In the genomic region with DNA sequence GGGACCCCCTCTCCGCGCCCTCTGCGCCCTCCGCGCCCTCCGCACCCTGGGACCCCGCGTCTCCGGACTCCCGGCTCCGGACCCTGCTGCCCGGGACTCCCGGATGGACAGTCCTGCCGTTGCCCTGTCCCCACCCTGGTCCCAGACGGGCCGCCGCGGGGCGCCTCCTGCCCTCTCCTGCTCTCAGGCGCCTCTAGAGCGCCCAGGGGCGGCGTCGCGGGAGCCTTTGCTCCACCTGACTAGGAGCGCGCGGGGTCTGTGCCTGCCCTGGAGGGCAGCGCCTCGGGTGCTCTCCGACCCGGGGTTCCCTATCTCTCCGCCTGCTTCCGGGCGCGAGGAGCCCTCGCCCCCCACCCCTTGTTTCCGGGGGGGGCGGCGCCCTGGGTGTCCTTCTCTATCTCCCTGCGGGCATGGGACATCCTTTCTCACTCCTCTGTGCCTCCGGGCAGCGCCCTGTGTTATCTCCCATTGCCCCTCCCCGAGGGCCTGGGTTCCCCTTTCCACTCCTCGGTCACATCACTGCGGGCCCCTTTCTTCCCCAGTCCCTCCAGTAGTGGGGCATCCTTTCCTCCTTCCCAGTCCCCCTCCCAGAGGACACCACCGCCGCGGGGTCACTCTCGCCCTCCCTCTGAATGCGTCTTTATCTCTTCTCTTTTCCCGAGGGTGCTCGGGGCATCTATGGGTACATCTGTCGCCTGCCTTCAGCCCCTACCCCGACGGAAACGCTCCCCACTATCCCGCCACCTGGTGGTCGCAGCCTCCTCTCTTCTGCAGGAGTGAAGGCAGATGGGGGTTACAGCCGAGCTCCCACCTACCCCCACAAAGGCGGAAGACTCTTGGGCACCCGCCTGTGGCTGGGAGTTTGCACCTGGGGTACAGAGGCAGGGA, we compare ENCODE assay signal across 8 cellular contexts. TPM values are rescaled to one million over a fixed set of nuclear protein-coding genes. Genes with fewer than 3 reads are reported as not detected.
A peak's percentile ranks its signal among the peaks of the same experiment; 100 is the strongest.
DNase-seq lines count a peak whose midpoint lies in the region; ATAC-seq and TF ChIP-seq lines count a peak whose summit lies in the region.

No MANE protein-coding gene starts in this region.

- H3K9ac ChIP-seq in mucosa of rectum (ENCODE audit: low read depth in 1 of 2, low read length in 2 of 2): peak overlapping the region in 1 of 2 donors; percentile 24

- TF ChIP-seq CTCF in GM12864 (IDR thresholded peaks at IDR 0.05; ENCODE audit: low read depth, low read length, missing control alignments) (peak; percentile 62), tibial nerve (IDR thresholded peaks at IDR 0.05) (no peak)

- peaks cover 7% of the 10 kb centered on the region for H3K36me3 Mint-ChIP-seq in central memory CD8-positive, alpha-beta T cell (ENCODE audit: insufficient read depth)

- H3K4me3 Mint-ChIP-seq in central memory CD8-positive, alpha-beta T cell: peak overlapping the region; percentile 95

- H3K27ac ChIP-seq in mucosa of rectum (ENCODE audit: low read depth in 2 of 2, low read length in 2 of 2) (peak overlapping the region in 1 of 2 donors; percentile 38), tibial nerve (peak overlapping the region in 1 of 4 donors; percentile 27)

- H3K9me3 ChIP-seq in mucosa of rectum (ENCODE audit: control insufficient read depth in 2 of 2, low read length in 2 of 2) (no peaks in the 10 kb centered on the region), tibial nerve (peaks cover 0 to 2% (median 0%) of the 10 kb centered on the region in 4 donors)

- peaks cover 3 to 10% of the 10 kb centered on the region in 2 donors for H3K4me1 ChIP-seq in mucosa of rectum (ENCODE audit: control insufficient read depth in 2 of 2, insufficient read depth in 2 of 2, low read length in 2 of 2)
- peaks cover 0 to 21% (median 2%) of the 10 kb centered on the region in 4 donors for H3K4me1 ChIP-seq in tibial nerve

- H3K27ac Mint-ChIP-seq in central memory CD8-positive, alpha-beta T cell (ENCODE audit: low read depth): peak overlapping the region; percentile 93

- no peaks in the 10 kb centered on the region for H3K36me3 ChIP-seq in mucosa of rectum (ENCODE audit: control insufficient read depth in 2 of 2, insufficient read depth in 2 of 2, low read length in 2 of 2)
- no peaks in the 10 kb centered on the region for H3K36me3 ChIP-seq in tibial nerve

- H3K27me3 ChIP-seq in mucosa of rectum (ENCODE audit: control insufficient read depth in 2 of 2, insufficient read depth in 2 of 2, low read length in 2 of 2) (peaks cover 2 to 11% of the 10 kb centered on the region in 2 donors), tibial nerve (peaks cover 0 to 20% of the 10 kb centered on the region in 2 donors)

- H3K27me3 Mint-ChIP-seq in central memory CD8-positive, alpha-beta T cell: no peaks in the 10 kb centered on the region

- no peak for TF ChIP-seq EP300 in tibial nerve (IDR thresholded peaks at IDR 0.05)

- peak; percentile 26 for ATAC-seq in HG02759 (IDR thresholded peaks at IDR 0.05; ENCODE audit: unreplicated experiment)
- ATAC-seq in central memory CD8-positive, alpha-beta T cell (replicated peaks; ENCODE audit: extremely low read depth, poor library complexity, severe bottlenecking): peak; percentile 62

- DNase-seq in GM12864 (ENCODE audit: low read depth) (no peak), T-helper 2 cell (peak; percentile 17 to 53 (median 39)), tibial nerve (ENCODE audit: low spot score in 2 of 2) (no peak), NCI-H1930 (lab: John Stamatoyannopoulos, UW) (no peak), SW480 (ENCODE audit: low spot score) (no peak)
- DNase-seq in central memory CD8-positive, alpha-beta T cell (ENCODE audit: low spot score in 2 of 2): peak; percentile 23 to 38

- H3K4me3 ChIP-seq in GM12864 (ENCODE audit: low read depth, low read length): peak overlapping the region; percentile 87
- H3K4me3 ChIP-seq in mucosa of rectum (ENCODE audit: low read length in 2 of 2): peak overlapping the region; percentile 57 to 66
- peak overlapping the region; percentile 19 to 57 (median 44) for H3K4me3 ChIP-seq in tibial nerve

- H3K9me3 Mint-ChIP-seq in central memory CD8-positive, alpha-beta T cell: no peaks in the 10 kb centered on the region

- no peak for TF ChIP-seq POLR2A in tibial nerve (IDR thresholded peaks at IDR 0.05)

- peaks cover 61% of the 10 kb centered on the region for H3K4me1 Mint-ChIP-seq in central memory CD8-positive, alpha-beta T cell

- 1 to 5% methylated on average over 28 to 48 of the region's 62 CpGs for WGBS in tibial nerve, 2 donors

RNA-seq across cellular contexts. Expression of gene PRKCB, which starts 0.9 kb away (rescaled TPM):
- total RNA-seq in tibial nerve: 1 to 10 TPM; 2.7 to 6.9 (median 4.3) TPM

Comparison
In these comparisons a context has a peak if more than half of its experiments do, and no peak if none do; other contexts are left out.
1. DNase-seq: peak in T-helper 2 cell (5 of 5) and central memory CD8-positive, alpha-beta T cell (2 of 2); none in GM12864 (single experiment), tibial nerve (0 of 2), NCI-H1930 (0 of 2) and SW480 (single experiment).
2. Peak in every context shown above with its lines, with median percentiles within 50 percentile points of each other: H3K4me3 ChIP-seq.